ENCODE assay signal across 1 cellular context in the genomic region with DNA sequence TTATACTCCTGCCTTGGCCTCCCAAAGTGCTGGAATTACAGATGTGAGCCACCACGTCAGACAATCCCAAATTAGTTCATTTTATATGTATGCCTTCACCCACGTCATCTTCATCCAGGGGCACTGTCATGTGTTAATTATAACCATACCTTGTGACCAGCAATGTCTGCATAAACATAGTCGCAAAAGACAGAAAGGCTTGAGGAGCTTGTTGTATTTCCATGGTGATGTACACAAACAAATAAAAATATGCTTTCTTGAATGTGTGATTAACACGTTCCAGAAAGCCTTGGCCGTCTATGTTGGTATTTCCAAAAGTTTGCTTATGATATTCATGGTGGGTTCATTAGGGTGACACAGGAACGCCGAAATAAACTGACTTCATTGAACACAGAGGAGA.
TF ChIP-seq lines count a peak whose summit lies in the region.

No MANE protein-coding gene starts in this region.

TF ChIP-seq in SK-N-SH, 30 proteins besides CTCF, POLR2A, EP300 and RAD21 (continued from another document):
- TF ChIP-seq, protein P1, sequence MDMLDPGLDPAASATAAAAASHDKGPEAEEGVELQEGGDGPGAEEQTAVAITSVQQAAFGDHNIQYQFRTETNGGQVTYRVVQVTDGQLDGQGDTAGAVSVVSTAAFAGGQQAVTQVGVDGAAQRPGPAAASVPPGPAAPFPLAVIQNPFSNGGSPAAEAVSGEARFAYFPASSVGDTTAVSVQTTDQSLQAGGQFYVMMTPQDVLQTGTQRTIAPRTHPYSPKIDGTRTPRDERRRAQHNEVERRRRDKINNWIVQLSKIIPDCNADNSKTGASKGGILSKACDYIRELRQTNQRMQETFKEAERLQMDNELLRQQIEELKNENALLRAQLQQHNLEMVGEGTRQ (IDR thresholded peaks at IDR 0.05; ENCODE audit: borderline replicate concordance, low read depth, low read length), result no peak
- TF ChIP-seq FOSL2 (IDR thresholded peaks at IDR 0.05; ENCODE audit: borderline replicate concordance, low read depth) (no peak), MXI1 (IDR thresholded peaks at IDR 0.05; ENCODE audit: low read depth, low read length) (no peak), YY1 (IDR thresholded peaks at IDR 0.05; ENCODE audit: low read depth) (no peak), FOXM1 (IDR thresholded peaks at IDR 0.05; ENCODE audit: low read depth) (no peak), SIN3A (IDR thresholded peaks at IDR 0.05; ENCODE audit: borderline replicate concordance, low read depth, low read length) (no peak), CHD2 (IDR thresholded peaks at IDR 0.05; ENCODE audit: low read length, partially characterized antibody) (no peak)
- TF ChIP-seq, protein P2, sequence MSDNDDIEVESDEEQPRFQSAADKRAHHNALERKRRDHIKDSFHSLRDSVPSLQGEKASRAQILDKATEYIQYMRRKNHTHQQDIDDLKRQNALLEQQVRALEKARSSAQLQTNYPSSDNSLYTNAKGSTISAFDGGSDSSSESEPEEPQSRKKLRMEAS (IDR thresholded peaks at IDR 0.05; ENCODE audit: low read depth), result no peak
